16 cellular contexts compared by ENCODE assay signal in the genomic region with DNA sequence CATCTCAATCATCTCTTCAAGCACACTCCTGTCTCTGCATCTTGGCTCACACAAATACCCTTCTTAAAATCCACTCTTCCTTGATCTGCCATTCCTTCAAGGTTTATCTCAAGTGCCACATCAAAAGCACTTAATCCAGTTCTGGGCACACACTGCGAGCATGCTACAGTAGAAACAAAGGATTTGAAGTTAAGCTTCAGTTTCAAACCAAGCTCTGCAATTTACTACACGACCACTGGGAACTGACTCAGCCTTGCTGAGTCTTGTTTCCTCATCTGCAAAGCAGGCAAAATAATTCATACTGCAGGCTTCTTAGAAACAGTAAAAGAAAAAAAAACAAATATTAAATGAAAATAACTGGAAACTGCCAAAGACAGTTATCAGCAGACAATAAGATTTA. TPM values are rescaled to one million over a fixed set of nuclear protein-coding genes. Genes with fewer than 3 reads are reported as not detected.
DNase-seq lines count a peak whose midpoint lies in the region; ATAC-seq and TF ChIP-seq lines count a peak whose summit lies in the region.
"Had no signal": no experiment of that assay in that cellular context is flagged by ENCODE, and none has a peak within 500 bp of the region (broad histone marks: within the 10 kb centered on the region; RNA-seq: fewer than 3 reads in every experiment).

No MANE protein-coding gene starts in this region.

- TF ChIP-seq CTCF in BJ (IDR thresholded peaks at IDR 0.05; ENCODE audit: insufficient read depth, low read depth, low read length) (0 out of 2 replicates have a peak, but pooled peaks have one; percentile 14), HCT116 (IDR thresholded peaks at IDR 0.05 in 2 of 3, conservative IDR thresholded peaks at IDR 0.05 in 1 of 3; ENCODE audit: borderline replicate concordance in 1 of 3, insufficient read depth in 1 of 3, low read depth in 2 of 3, low read length in 2 of 3) (0 out of 6 replicates have a peak, but pooled peaks of 1 of the 3 experiments have one; percentile 10), mucosa of descending colon (IDR thresholded peaks at IDR 0.05) (no peak)

- H3K79me2 ChIP-seq in HCT116 (ENCODE audit: insufficient read depth, low read length), result no peaks in the 10 kb centered on the region; the same call in 1 of the 2 replicates

- ATAC-seq in HCT116 (peak; percentile 50), GM18868 (IDR thresholded peaks at IDR 0.05; ENCODE audit: unreplicated experiment) (no peak), mucosa of descending colon (no peak)
- ATAC-seq: activated CD4-positive, CD25-positive, alpha-beta regulatory T cell treated with anti-CD3 and anti-CD28 coated beads, Interleukin-2, amount 50 U/mL, for 24 hours; Right ventricle myocardium inferior had no signal

- CTCF ChIA-PET in BJ (lab: Yijun Ruan, JAX), result no interaction called here
- CTCF ChIA-PET in HCT116 (lab: Charles Lee), result no interaction called here

- peak overlapping the region; percentile 14; the same call in 1 of the 2 replicates for H3K4me2 ChIP-seq in HCT116 (ENCODE audit: low read length)

- DNase-seq in BJ (ENCODE audit: low read depth), result no peak
- DNase-seq in HCT116 (ENCODE audit: low read depth, low spot score), result peak; percentile 8
- peak; percentile 46 for DNase-seq in adipocyte (ENCODE audit: low read depth)
- DNase-seq in iris pigment epithelial cell (ENCODE audit: low read depth), result peak; percentile 78
- DNase-seq in KG1 (lab: John Stamatoyannopoulos, UW), result no peak
- DNase-seq in mucosa of descending colon, result no peak
- no peak for DNase-seq in NCI-H2196 treated with DMSO at 0.1 percent for 48 hours (lab: John Stamatoyannopoulos, UW; ENCODE audit: unreplicated experiment)
- DNase-seq: CD4-positive, alpha-beta T cell; esophagus squamous epithelium; NCI-H1105; NCI-H510A treated with DMSO at 0.1 percent for 48 hours; stimulated activated CD4-positive, alpha-beta T cell treated with anti-CD3 and anti-CD28 coated beads, Interleukin-4, amount 100 ng/mL, for 24 hours; stimulated activated naive CD4-positive, alpha-beta T cell treated with Interleukin-2 at 50 U/mL for 16 hours had no signal

- H4K20me1 ChIP-seq in HCT116 (ENCODE audit: insufficient read depth), result no peaks in the 10 kb centered on the region

- POLR2A ChIA-PET in BJ (lab: Charles Lee) (no interaction called here), HCT116 (lab: Charles Lee) (no interaction called here)

- intact Hi-C loops in HCT116 (cut with micrococcal nuclease), result no loop called here
- intact Hi-C loops in mucosa of descending colon (cut with DNase I, micrococcal nuclease), result no loop called here

- H3K4me3 ChIP-seq in BJ (ENCODE audit: low read depth, low read length) (no peak overlapping the region), HCT116 (replicated peaks in 1 of 2; ENCODE audit: low read depth in 1 of 2, low read length in 2 of 2) (no peak overlapping the region), adipocyte (ENCODE audit: low read length) (no peak overlapping the region), mucosa of descending colon (no peak overlapping the region)
- H3K4me3 ChIP-seq: esophagus squamous epithelium had no signal

- peaks cover 3 to 38% of the 10 kb centered on the region in 2 experiments; a peak in 2 of 4 replicates for H3K4me1 ChIP-seq in HCT116 (ENCODE audit: control insufficient read depth in 1 of 2, insufficient read depth in 2 of 2, low read length in 2 of 2)
- H3K4me1 ChIP-seq in adipocyte (ENCODE audit: control insufficient read depth, insufficient read depth, low read length), result no peaks in the 10 kb centered on the region
- H3K4me1 ChIP-seq in mucosa of descending colon (ENCODE audit: low read depth), result peaks cover 3% of the 10 kb centered on the region

- no peak for TF ChIP-seq POLR2A in HCT116 (IDR thresholded peaks at IDR 0.05; ENCODE audit: borderline replicate concordance, extremely low read depth, insufficient read depth, insufficient read length)

- no peak overlapping the region for H3K27ac ChIP-seq in HCT116 (ENCODE audit: low read depth, low read length)
- H3K27ac ChIP-seq: esophagus squamous epithelium had no signal

- H3K27me3 ChIP-seq in BJ (ENCODE audit: control insufficient read depth, insufficient read depth, low read length), result no peaks in the 10 kb centered on the region
- no peaks in the 10 kb centered on the region for H3K27me3 ChIP-seq in HCT116 (ENCODE audit: insufficient read depth, low read length)
- H3K27me3 ChIP-seq in adipocyte (replicated peaks; ENCODE audit: control insufficient read depth, insufficient read depth, low read length), result no peaks in the 10 kb centered on the region
- H3K27me3 ChIP-seq: esophagus squamous epithelium had no signal

- H3K9me3 ChIP-seq in HCT116 (ENCODE audit: control insufficient read depth in 1 of 2, insufficient read depth in 1 of 2, low read depth in 1 of 2, low read length in 2 of 2) (no peaks in the 10 kb centered on the region), adipocyte (ENCODE audit: control insufficient read depth, low read length) (no peaks in the 10 kb centered on the region), mucosa of descending colon (no peaks in the 10 kb centered on the region)
- H3K9me3 ChIP-seq: esophagus squamous epithelium had no signal

- H2AFZ ChIP-seq in HCT116 (ENCODE audit: low read depth, low read length, poor library complexity, severe bottlenecking), result no peak overlapping the region

- H3K36me3 ChIP-seq in BJ (ENCODE audit: control insufficient read depth, insufficient read depth, low read length) (peaks cover 6% of the 10 kb centered on the region), HCT116 (ENCODE audit: control insufficient read depth in 1 of 2, insufficient read depth in 2 of 2, low read length in 2 of 2) (peaks cover 13 to 18% of the 10 kb centered on the region in 2 experiments; a peak in 3 of 4 replicates), adipocyte (ENCODE audit: control insufficient read depth, insufficient read depth, low read length, severe bottlenecking) (peaks cover 68% of the 10 kb centered on the region), mucosa of descending colon (ENCODE audit: low read depth) (no peaks in the 10 kb centered on the region)

- no peaks in the 10 kb centered on the region for H3K9me2 ChIP-seq in HCT116 (ENCODE audit: insufficient read depth)

- no TSS peak for BruUV-seq in HCT116 (replicated peaks; lab: Mats Ljungman, UMichigan)

- H3K9ac ChIP-seq in HCT116 (ENCODE audit: low read length) (no peak overlapping the region), adipocyte (ENCODE audit: low read length) (no peak overlapping the region)

- no peak for TF ChIP-seq RAD21 in HCT116 (IDR thresholded peaks at IDR 0.05; ENCODE audit: low read depth)

- RAD21 ChIA-PET in HCT116 (lab: Charles Lee; ENCODE audit: low non-redundant PET in 1 of 2, low total read pairs in 2 of 2, uncharacterized antibody in 2 of 2, unreplicated experiment in 2 of 2), result no interaction called here

TF ChIP-seq in HCT116, 20 proteins besides CTCF, POLR2A, EP300 and RAD21:
- TF ChIP-seq, protein P1, sequence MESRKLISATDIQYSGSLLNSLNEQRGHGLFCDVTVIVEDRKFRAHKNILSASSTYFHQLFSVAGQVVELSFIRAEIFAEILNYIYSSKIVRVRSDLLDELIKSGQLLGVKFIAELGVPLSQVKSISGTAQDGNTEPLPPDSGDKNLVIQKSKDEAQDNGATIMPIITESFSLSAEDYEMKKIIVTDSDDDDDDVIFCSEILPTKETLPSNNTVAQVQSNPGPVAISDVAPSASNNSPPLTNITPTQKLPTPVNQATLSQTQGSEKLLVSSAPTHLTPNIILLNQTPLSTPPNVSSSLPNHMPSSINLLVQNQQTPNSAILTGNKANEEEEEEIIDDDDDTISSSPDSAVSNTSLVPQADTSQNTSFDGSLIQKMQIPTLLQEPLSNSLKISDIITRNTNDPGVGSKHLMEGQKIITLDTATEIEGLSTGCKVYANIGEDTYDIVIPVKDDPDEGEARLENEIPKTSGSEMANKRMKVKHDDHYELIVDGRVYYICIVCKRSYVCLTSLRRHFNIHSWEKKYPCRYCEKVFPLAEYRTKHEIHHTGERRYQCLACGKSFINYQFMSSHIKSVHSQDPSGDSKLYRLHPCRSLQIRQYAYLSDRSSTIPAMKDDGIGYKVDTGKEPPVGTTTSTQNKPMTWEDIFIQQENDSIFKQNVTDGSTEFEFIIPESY (IDR thresholded peaks at IDR 0.05; ENCODE audit: extremely low read depth, insufficient replicate concordance, low read length), result no peak
- peak; percentile 32; the same call in 1 of the 2 replicates for TF ChIP-seq SP1 (IDR thresholded peaks at IDR 0.05; ENCODE audit: low read depth)
- no peak for TF ChIP-seq EGR1 (IDR thresholded peaks at IDR 0.05; ENCODE audit: low read depth)

RNA-seq across cellular contexts. Expression of a gene that starts 50.5 kb away (rescaled TPM):
- polyA plus RNA-seq in BJ (2011; rRNA removed), result 32.6 and 70.9 TPM in 2 replicates
- 10.9 and 11.5 TPM in 2 replicates for polyA minus RNA-seq in BJ (2011; rRNA and poly(A)+ RNA removed)
- total RNA-seq in HCT116 (2021; ENCODE audit: unreplicated experiment) (87.2 TPM), mucosa of descending colon (10 to 100 TPM in 2 of 3 donors, 1 to 10 TPM in 1; 8.3 to 21.9 (median 15.6) TPM)
- 24.8 and 37.9 TPM in 2 replicates for polyA plus RNA-seq in HCT116 (2012)

RNA-seq across cellular contexts. Expression of a gene that starts 56.0 kb away (rescaled TPM):
- 30.4 and 45.1 TPM in 2 replicates for polyA plus RNA-seq in BJ (2011; rRNA removed)
- polyA minus RNA-seq in BJ (2011; rRNA and poly(A)+ RNA removed), result 38.0 and 50.0 TPM in 2 replicates
- total RNA-seq in HCT116 (2021; ENCODE audit: unreplicated experiment) (34.8 TPM), mucosa of descending colon (10 to 100 TPM; 26.3 to 72.8 (median 33.6) TPM)
- polyA plus RNA-seq in HCT116 (2012), result 18.6 and 21.6 TPM in 2 replicates

Comparison
In these comparisons a context has a peak if more than half of its experiments do, and no peak if none do; other contexts are left out.
1. DNase-seq: peak in HCT116 (single experiment), adipocyte (single experiment) and iris pigment epithelial cell (single experiment); none in BJ (single experiment), KG1 (single experiment), mucosa of descending colon (0 of 3) and NCI-H2196 treated with DMSO at 0.1 percent for 48 hours (single experiment).